ENCODE assay signal across 20 cellular contexts in the genomic region with DNA sequence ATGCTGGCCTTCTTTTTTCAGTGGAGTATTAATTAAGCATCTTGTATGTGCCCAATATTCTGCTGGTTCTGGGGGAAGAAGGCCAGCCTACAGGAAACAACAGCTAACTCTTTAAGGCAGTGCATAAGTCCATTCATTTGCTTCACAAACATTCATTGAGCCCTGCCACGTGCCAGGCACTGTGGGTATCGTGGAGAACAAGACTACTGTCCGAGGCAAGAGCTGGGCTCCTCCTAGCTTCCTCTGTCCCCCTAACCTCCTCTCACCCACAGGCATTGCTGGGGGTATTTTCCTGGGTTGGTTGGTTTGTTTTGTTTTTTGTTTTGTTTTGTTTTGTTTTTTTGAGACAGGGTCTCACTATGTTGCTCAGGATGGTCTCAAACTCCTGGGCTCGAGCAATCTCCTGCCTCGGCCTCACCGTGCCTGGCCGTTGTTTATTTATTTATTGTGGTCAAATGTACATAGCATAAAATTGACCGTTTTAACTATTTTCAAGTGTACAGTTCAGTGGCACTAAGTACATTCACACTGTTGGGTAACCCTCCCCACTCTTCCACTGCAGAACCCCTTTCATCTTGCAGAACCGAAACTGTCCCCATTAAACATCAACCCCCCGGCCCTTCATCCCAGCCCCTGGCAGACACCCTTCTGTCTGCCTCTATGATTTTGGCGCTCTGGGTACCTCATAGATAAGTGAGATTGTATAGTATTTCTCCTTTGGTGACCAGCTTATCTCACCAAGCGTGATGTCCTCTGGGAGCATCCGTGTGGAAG. TPM values are rescaled to one million over a fixed set of nuclear protein-coding genes. Genes with fewer than 3 reads are reported as not detected.
DNase-seq lines count a peak whose midpoint lies in the region; ATAC-seq and TF ChIP-seq lines count a peak whose summit lies in the region.
"Had no signal": no experiment of that assay in that cellular context is flagged by ENCODE, and none has a peak within 500 bp of the region (broad histone marks: within the 10 kb centered on the region; RNA-seq: fewer than 3 reads in every experiment).

No MANE protein-coding gene starts in this region.

- no peak overlapping the region for H3K4me3 Mint-ChIP-seq in Caco-2 (ENCODE audit: unreplicated experiment)
- no peak overlapping the region for H3K4me3 Mint-ChIP-seq in activated T-helper 17 cell treated with anti-CD3 and anti-CD28 coated beads, Interleukin-2, amount 50 U/mL, for 72 hours
- H3K4me3 Mint-ChIP-seq: immature natural killer cell; natural killer cell; T-helper 2 cell treated with Interferon-gamma antibody and Interleukin-4, amounts not matched to agents 5 μg/mL and 100 μg/mL, for 36 hours had no signal

- H3K36me3 Mint-ChIP-seq in Caco-2 (ENCODE audit: insufficient read depth, unreplicated experiment) = peaks cover 15% of the 10 kb centered on the region
- H3K36me3 Mint-ChIP-seq in activated T-helper 17 cell treated with anti-CD3 and anti-CD28 coated beads, Interleukin-2, amount 50 U/mL, for 72 hours (ENCODE audit: low read depth) = no peaks in the 10 kb centered on the region
- H3K36me3 Mint-ChIP-seq: IgD-negative memory B cell, immature natural killer cell, natural killer cell had no signal

- no peak for DNase-seq in Caco-2
- peak; percentile 91 for DNase-seq in globus pallidus (ENCODE audit: low spot score)
- DNase-seq in posterior cingulate gyrus = peak in 6 of 10 donors; percentile 60 to 94 (median 68)
- no peak for DNase-seq in NCI-H748 treated with DMSO at 0.1 percent for 48 hours (lab: John Stamatoyannopoulos, UW)
- no peak for DNase-seq in SJCRH30
- no peak for DNase-seq in activated effector memory CD4-positive, alpha-beta T cell treated with anti-CD3 and anti-CD28 coated beads, Interleukin-2, amount 50 U/mL, for 16 hours
- DNase-seq: amniotic stem cell; immature natural killer cell; natural killer cell; NCI-H1930; NCI-H446; SHP77; stimulated activated naive CD8-positive, alpha-beta T cell treated with anti-CD3 and anti-CD28 coated beads, Interleukin-15, Interleukin-2, amounts not matched to agents 100 U/mL and 50 U/mL, for 24 hours had no signal

- no peaks in the 10 kb centered on the region for H3K27me3 ChIP-seq in Caco-2 (replicated peaks; ENCODE audit: control insufficient read depth, insufficient read depth, low read length)
- no peaks in the 10 kb centered on the region for H3K27me3 ChIP-seq in SJCRH30
- H3K27me3 ChIP-seq: right atrium auricular region had no signal

- BruUV-seq in Caco-2 (replicated peaks; lab: Mats Ljungman, UMichigan) = no TSS peak

- H3K36me3 ChIP-seq in Caco-2 (ENCODE audit: control insufficient read depth, insufficient read depth, low read length) (no peaks in the 10 kb centered on the region), SJCRH30 (no peaks in the 10 kb centered on the region)
- H3K36me3 ChIP-seq: right atrium auricular region had no signal

- no peak for ATAC-seq in activated T-helper 17 cell treated with anti-CD3 and anti-CD28 coated beads, Interleukin-2, amount 50 U/mL, for 72 hours (replicated peaks)
- ATAC-seq in HG02938 (IDR thresholded peaks at IDR 0.05; ENCODE audit: unreplicated experiment) = no peak
- ATAC-seq: natural killer cell; stimulated activated naive CD8-positive, alpha-beta T cell treated with anti-CD3 and anti-CD28 coated beads, Interleukin-15, Interleukin-2, amounts not matched to agents 100 U/mL and 50 U/mL, for 24 hours had no signal

- intact Hi-C loops in Caco-2 (cut with micrococcal nuclease; ENCODE audit: unreplicated experiment) = no loop called here
- intact Hi-C loops in posterior cingulate gyrus (cut with DNase I) = no loop called here

- POLR2A ChIA-PET in Caco-2 (lab: Charles Lee) = no interaction called here

- H3K9me3 ChIP-seq in Caco-2 = no peaks in the 10 kb centered on the region
- no peaks in the 10 kb centered on the region for H3K9me3 ChIP-seq in SJCRH30 (replicated peaks)
- H3K9me3 ChIP-seq: right atrium auricular region had no signal

- H3K27me3 Mint-ChIP-seq in Caco-2 (ENCODE audit: insufficient read depth, unreplicated experiment) = no peaks in the 10 kb centered on the region
- peaks cover 3% of the 10 kb centered on the region for H3K27me3 Mint-ChIP-seq in activated T-helper 17 cell treated with anti-CD3 and anti-CD28 coated beads, Interleukin-2, amount 50 U/mL, for 72 hours

- no peaks in the 10 kb centered on the region for H3K9me3 Mint-ChIP-seq in Caco-2 (ENCODE audit: unreplicated experiment)
- H3K9me3 Mint-ChIP-seq in activated T-helper 17 cell treated with anti-CD3 and anti-CD28 coated beads, Interleukin-2, amount 50 U/mL, for 72 hours = no peaks in the 10 kb centered on the region
- H3K9me3 Mint-ChIP-seq: activated T-helper 2 cell treated with anti-CD3 and anti-CD28 coated beads, Interferon-gamma antibody, Interleukin-2, Interleukin-4, amounts not matched to agents 10 μg/mL and 5 μg/mL and 100 μg/mL, durations not matched to agents 14 hours and 24 hours and 36 hours; IgD-negative memory B cell; immature natural killer cell; natural killer cell; T-helper 2 cell treated with Interferon-gamma antibody and Interleukin-4, amounts not matched to agents 5 μg/mL and 100 μg/mL, for 36 hours had no signal

- no peaks in the 10 kb centered on the region for H3K4me1 ChIP-seq in Caco-2
- peaks cover 22% of the 10 kb centered on the region for H3K4me1 ChIP-seq in SJCRH30

- peaks cover 19% of the 10 kb centered on the region for H3K4me1 Mint-ChIP-seq in Caco-2 (ENCODE audit: low read depth, unreplicated experiment)
- no peaks in the 10 kb centered on the region for H3K4me1 Mint-ChIP-seq in activated T-helper 17 cell treated with anti-CD3 and anti-CD28 coated beads, Interleukin-2, amount 50 U/mL, for 72 hours

- peak overlapping the region; percentile 29 for H3K27ac Mint-ChIP-seq in Caco-2 (ENCODE audit: unreplicated experiment)
- peak overlapping the region; percentile 28 for H3K27ac Mint-ChIP-seq in activated T-helper 17 cell treated with anti-CD3 and anti-CD28 coated beads, Interleukin-2, amount 50 U/mL, for 72 hours
- H3K27ac Mint-ChIP-seq: activated T-helper 2 cell treated with anti-CD3 and anti-CD28 coated beads, Interferon-gamma antibody, Interleukin-2, Interleukin-4, amounts not matched to agents 10 μg/mL and 5 μg/mL and 100 μg/mL, durations not matched to agents 14 hours and 24 hours and 36 hours; IgD-negative memory B cell; natural killer cell; T-helper 2 cell treated with Interferon-gamma antibody and Interleukin-4, amounts not matched to agents 5 μg/mL and 100 μg/mL, for 36 hours had no signal

- no peak overlapping the region for H3K27ac ChIP-seq in SJCRH30

- TF ChIP-seq CTCF in Caco-2 (IDR thresholded peaks at IDR 0.05; ENCODE audit: insufficient read depth in 1 of 2, low read depth in 1 of 2, low read length in 1 of 2, severe bottlenecking in 1 of 2, unreplicated experiment in 1 of 2) = no peak

- CTCF ChIA-PET in Caco-2 (lab: Charles Lee) = interaction anchor here (1.5 kb wide), 1 partner anchor 92 kb away, joined by 5 read pairs; no protein-coding TSS in a partner anchor

- H3K4me3 ChIP-seq in Caco-2 (ENCODE audit: low read depth, low read length) (no peak overlapping the region), SJCRH30 (no peak overlapping the region)
- H3K4me3 ChIP-seq: lung, right atrium auricular region had no signal

RNA-seq across cellular contexts. Expression of gene CHST3, which starts 32.6 kb away (rescaled TPM):
- 40.9 and 46.0 TPM in 2 replicates for total RNA-seq in Caco-2 (2022)
- under 1 TPM in 1 of 2 donors, not detected in 1; 0.19 TPM for total RNA-seq in activated T-helper 17 cell treated with anti-CD3 and anti-CD28 coated beads, Interleukin-2, amount 50 U/mL, for 72 hours
- 10.1 and 10.4 TPM in 2 replicates for total RNA-seq in SJCRH30 (2014; rRNA removed; shearing (Covaris generic))
- total RNA-seq: natural killer cell had no signal

Comparison
In these comparisons a context has a peak if more than half of its experiments do, and no peak if none do; other contexts are left out.
1. DNase-seq: peak in globus pallidus (single experiment) and posterior cingulate gyrus (6 of 10); none in Caco-2 (0 of 2), NCI-H748 treated with DMSO at 0.1 percent for 48 hours (single experiment), SJCRH30 (0 of 2) and activated effector memory CD4-positive, alpha-beta T cell treated with anti-CD3 and anti-CD28 coated beads, Interleukin-2, amount 50 U/mL, for 16 hours (single experiment).